In genomic region chr15:82950746-82951370, GRCh38 we compare ENCODE assay signal across 11 cellular contexts. TPM values are rescaled to one million over a fixed set of nuclear protein-coding genes. Genes with fewer than 3 reads are reported as not detected.
A peak's percentile ranks its signal among the peaks of the same experiment; 100 is the strongest.
DNase-seq lines count a peak whose midpoint lies in the region; ATAC-seq and TF ChIP-seq lines count a peak whose summit lies in the region.
"Had no signal": no experiment of that assay in that cellular context is flagged by ENCODE, and none has a peak within 500 bp of the region (broad histone marks: within the 10 kb centered on the region; RNA-seq: fewer than 3 reads in every experiment).

No MANE protein-coding gene starts in this region.

- peaks cover 0 to 30% (median 0%) of the 10 kb centered on the region in 4 donors for H3K27me3 ChIP-seq in esophagus squamous epithelium
- H3K27me3 ChIP-seq: Peyer's patch, tibial artery had no signal

- TF ChIP-seq POLR2A in esophagus squamous epithelium (IDR thresholded peaks at IDR 0.05) = no peak

- no peaks in the 10 kb centered on the region for H3K36me3 ChIP-seq in esophagus squamous epithelium
- H3K36me3 ChIP-seq: Peyer's patch, tibial artery had no signal

- peak overlapping the region in 1 of 4 donors; percentile 86 for H3K4me3 ChIP-seq in esophagus squamous epithelium

- H3K9me3 ChIP-seq in esophagus squamous epithelium = no peaks in the 10 kb centered on the region
- H3K9me3 ChIP-seq: Peyer's patch had no signal

- in situ Hi-C loops in KBM-7 (cut with MboI; ENCODE audit: low pct_unique_long_range_greater_than_20kb, low sequenced_read_pairs) = no loop called here

- no peak overlapping the region for H3K27ac Mint-ChIP-seq in T-helper 2 cell treated with Interferon-gamma antibody and Interleukin-4, amounts not matched to agents 5 μg/mL and 100 μg/mL, for 36 hours

- no peak overlapping the region for H3K4me3 Mint-ChIP-seq in T-helper 2 cell treated with Interferon-gamma antibody and Interleukin-4, amounts not matched to agents 5 μg/mL and 100 μg/mL, for 36 hours

- TF ChIP-seq CTCF in esophagus squamous epithelium (IDR thresholded peaks at IDR 0.05) = no peak

- no peak overlapping the region for H3K27ac ChIP-seq in esophagus squamous epithelium
- H3K27ac ChIP-seq: Peyer's patch, tibial artery had no signal

- peaks cover 4 to 21% (median 11%) of the 10 kb centered on the region in 3 donors for H3K4me1 ChIP-seq in esophagus squamous epithelium

- no peaks in the 10 kb centered on the region for H3K9me3 Mint-ChIP-seq in T-helper 2 cell treated with Interferon-gamma antibody and Interleukin-4, amounts not matched to agents 5 μg/mL and 100 μg/mL, for 36 hours

- ATAC-seq in GM18870 (IDR thresholded peaks at IDR 0.05; ENCODE audit: unreplicated experiment) = peak; percentile 59
- peak; percentile 42 for ATAC-seq in HG02571 (IDR thresholded peaks at IDR 0.05; ENCODE audit: unreplicated experiment)
- no peak for ATAC-seq in HG03039 (IDR thresholded peaks at IDR 0.05; ENCODE audit: unreplicated experiment)

- DNase-seq in T-helper 2 cell treated with Interferon-gamma antibody and Interleukin-4, amounts not matched to agents 5 μg/mL and 100 μg/mL, for 36 hours (ENCODE audit: low spot score) = peak; percentile 38
- DNase-seq in retina = peak; percentile 36
- no peak for DNase-seq in KBM-7
- DNase-seq in esophagus squamous epithelium (lab: John Stamatoyannopoulos, UW) = no peak
- DNase-seq: aorta, H7, Peyer's patch, tibial artery had no signal

- H3K4me1 Mint-ChIP-seq in T-helper 2 cell treated with Interferon-gamma antibody and Interleukin-4, amounts not matched to agents 5 μg/mL and 100 μg/mL, for 36 hours (ENCODE audit: low read depth) = peaks cover 14% of the 10 kb centered on the region

- peaks cover 2% of the 10 kb centered on the region for H3K36me3 Mint-ChIP-seq in T-helper 2 cell treated with Interferon-gamma antibody and Interleukin-4, amounts not matched to agents 5 μg/mL and 100 μg/mL, for 36 hours (ENCODE audit: low read depth)

- WGBS in esophagus squamous epithelium, 2 donors = 56 to 60% methylated on average over 6 of the region's 6 CpGs

- intact Hi-C loops in esophagus squamous epithelium (cut with DNase I) = no loop called here

- peaks cover 11% of the 10 kb centered on the region for H3K27me3 Mint-ChIP-seq in T-helper 2 cell treated with Interferon-gamma antibody and Interleukin-4, amounts not matched to agents 5 μg/mL and 100 μg/mL, for 36 hours (ENCODE audit: low read depth)

RNA-seq across cellular contexts. Expression of gene HOMER2, which starts 1.7 kb away (rescaled TPM):
- 10 to 100 TPM; 30.9 to 59.0 (median 39.4) TPM for total RNA-seq in esophagus squamous epithelium

RNA-seq across cellular contexts. Expression of gene RAMAC, which starts 35.2 kb away (rescaled TPM):
- 10 to 100 TPM; 29.1 to 31.5 (median 31.1) TPM for total RNA-seq in esophagus squamous epithelium

Comparison
In these comparisons a context has a peak if more than half of its experiments do, and no peak if none do; other contexts are left out.
1. DNase-seq: peak in T-helper 2 cell treated with Interferon-gamma antibody and Interleukin-4, amounts not matched to agents 5 μg/mL and 100 μg/mL, for 36 hours (single experiment) and retina (single experiment); none in KBM-7 (single experiment) and esophagus squamous epithelium (single experiment).